ENCODE assay signal across 11 cellular contexts in genomic region chr1:225700164-225700740, GRCh38. TPM values are rescaled to one million over a fixed set of nuclear protein-coding genes. Genes with fewer than 3 reads are reported as not detected.
DNase-seq lines count a peak whose midpoint lies in the region; ATAC-seq, FAIRE-seq and TF ChIP-seq lines count a peak whose summit lies in the region.
"Had no signal": no experiment of that assay in that cellular context is flagged by ENCODE, and none has a peak within 500 bp of the region (broad histone marks: within the 10 kb centered on the region; RNA-seq: fewer than 3 reads in every experiment).

No MANE protein-coding gene starts in this region.

- no peaks in the 10 kb centered on the region for H3K79me2 ChIP-seq in keratinocyte (ENCODE audit: control insufficient read depth, insufficient read depth, low read length)

- peaks cover 0 to 31% of the 10 kb centered on the region in 2 donors for H3K4me1 ChIP-seq in ascending aorta
- H3K4me1 ChIP-seq in keratinocyte (ENCODE audit: control insufficient read depth, extremely low read depth, insufficient read depth, low read length): peaks cover 22% of the 10 kb centered on the region
- H3K4me1 ChIP-seq in tibial artery: peaks cover 0 to 55% (median 23%) of the 10 kb centered on the region in 4 donors

- H3K9ac ChIP-seq in keratinocyte (ENCODE audit: control insufficient read depth, extremely low read depth, insufficient read depth, low read length): peak overlapping the region; percentile 19

- no peak for ATAC-seq in HG02763 (IDR thresholded peaks at IDR 0.05; ENCODE audit: unreplicated experiment)
- no peak for ATAC-seq in HG03571 (IDR thresholded peaks at IDR 0.05; ENCODE audit: unreplicated experiment)

- TF ChIP-seq CTCF in ascending aorta (IDR thresholded peaks at IDR 0.05) (no peak), keratinocyte (optimal IDR thresholded peaks at IDR 0.05 in 1 of 3, IDR thresholded peaks at IDR 0.05 in 1 of 3, conservative IDR thresholded peaks at IDR 0.05 in 1 of 3; ENCODE audit: extremely low read depth in 1 of 3, insufficient read depth in 2 of 3, low read length in 3 of 3) (no peak), tibial artery (IDR thresholded peaks at IDR 0.05) (no peak)

- no peaks in the 10 kb centered on the region for H3K9me1 ChIP-seq in keratinocyte (ENCODE audit: control insufficient read depth, extremely low read depth, insufficient read depth, low read length)

- H3K36me3 ChIP-seq in ascending aorta (no peaks in the 10 kb centered on the region), keratinocyte (ENCODE audit: control insufficient read depth in 2 of 2, extremely low read depth in 1 of 2, insufficient read depth in 2 of 2, low read length in 2 of 2) (no peaks in the 10 kb centered on the region), tibial artery (no peaks in the 10 kb centered on the region)
- H3K36me3 ChIP-seq: lower lobe of right lung had no signal

- H3K27me3 ChIP-seq in ascending aorta (no peaks in the 10 kb centered on the region), keratinocyte (ENCODE audit: control insufficient read depth, extremely low read depth, insufficient read depth, low read length) (no peaks in the 10 kb centered on the region), tibial artery (no peaks in the 10 kb centered on the region)

- dilution Hi-C loops in keratinocyte (cut with MboI; ENCODE audit: extremely low pct_ligation_motif_present, low sequenced_read_pairs): no loop called here

- H3K4me3 ChIP-seq in ascending aorta (peak overlapping the region in 1 of 2 donors; percentile 19), keratinocyte (ENCODE audit: control insufficient read depth in 2 of 3, extremely low read depth in 1 of 3, insufficient read depth in 2 of 3, low read depth in 1 of 3, low read length in 3 of 3) (peak overlapping the region in 1 of 3 experiments; percentile 5), tibial artery (no peak overlapping the region)
- H3K4me3 ChIP-seq: lower lobe of right lung had no signal

- intact Hi-C loops in ascending aorta (cut with DNase I) (loop anchor here (1.0 to 2.0 kb wide), 3 partner anchors 35 to 67 kb away; partner anchors contain the start of gene ENAH), tibial artery (cut with DNase I; ENCODE audit: low total_unique reads) (no loop called here)

- peak overlapping the region; percentile 1 for H2AFZ ChIP-seq in keratinocyte (ENCODE audit: control insufficient read depth, low read length)

- H4K20me1 ChIP-seq in keratinocyte (ENCODE audit: control insufficient read depth, extremely low read depth, insufficient read depth, low read length): no peaks in the 10 kb centered on the region

- FAIRE-seq in keratinocyte (lab: Jason Lieb, UNC): peak; percentile 96

- H3K4me2 ChIP-seq in keratinocyte (ENCODE audit: control insufficient read depth, extremely low read depth, insufficient read depth, low read depth, low read length): peak overlapping the region; percentile 59

- H3K9me3 ChIP-seq in ascending aorta (no peaks in the 10 kb centered on the region), keratinocyte (ENCODE audit: control insufficient read depth, low read depth, low read length) (no peaks in the 10 kb centered on the region), tibial artery (no peaks in the 10 kb centered on the region)
- H3K9me3 ChIP-seq: lower lobe of right lung had no signal

- DNase-seq in DMS153 (lab: John Stamatoyannopoulos, UW) (peak; percentile 37), DMS153 treated with DMSO at 0.1 percent for 48 hours (lab: John Stamatoyannopoulos, UW; ENCODE audit: unreplicated experiment) (no peak), ascending aorta (ENCODE audit: low spot score in 2 of 2) (peak in 1 of 2 donors; percentile 90), keratinocyte (ENCODE audit: low read depth, low spot score) (peak; percentile 76), tibial artery (peak; percentile 26 to 66), NCI-H446 treated with DMSO at 0.1 percent for 48 hours (lab: John Stamatoyannopoulos, UW) (no peak)
- DNase-seq: lower lobe of right lung, RPMI8226 had no signal

- peak overlapping the region; percentile 71 to 79 for H3K27ac ChIP-seq in ascending aorta
- peak overlapping the region; percentile 46 for H3K27ac ChIP-seq in keratinocyte (ENCODE audit: control insufficient read depth, insufficient read depth, low read length)
- peak overlapping the region; percentile 27 to 31 for H3K27ac ChIP-seq in tibial artery
- H3K27ac ChIP-seq: 22Rv1, lower lobe of right lung had no signal

RNA-seq across cellular contexts. Expression of gene ENAH, which starts 47.3 kb away (rescaled TPM):
- 103 TPM for total RNA-seq in ascending aorta
- polyA plus RNA-seq in keratinocyte: 50.2 to 63.8 TPM (median 61.0 TPM) in 3 replicates
- polyA plus RNA-seq in keratinocyte (2011; ENCODE audit: low read depth): 65.7 TPM
- 69.5 and 113 TPM in 2 replicates for polyA plus RNA-seq in keratinocyte (2011; cell fraction: cytosol; rRNA removed)
- polyA plus RNA-seq in keratinocyte (2011; cell fraction: nucleus; rRNA removed): 63.6 and 76.8 TPM in 2 replicates
- 33.5 and 59.5 TPM in 2 replicates for polyA plus RNA-seq in keratinocyte (2012; ENCODE audit: low replicate concordance)
- polyA minus RNA-seq in keratinocyte: 25.2 to 127 TPM (median 102 TPM) in 3 replicates
- polyA minus RNA-seq in keratinocyte (2011; cell fraction: cytosol; rRNA and poly(A)+ RNA removed): 50.5 TPM
- polyA minus RNA-seq in keratinocyte (2011; cell fraction: nucleus; rRNA and poly(A)+ RNA removed): 26.5 and 63.1 TPM in 2 replicates

Comparison
In these comparisons a context has a peak if more than half of its experiments do, and no peak if none do; other contexts are left out.
1. DNase-seq: peak in DMS153 (single experiment), keratinocyte (single experiment) and tibial artery (2 of 2); none in DMS153 treated with DMSO at 0.1 percent for 48 hours (single experiment) and NCI-H446 treated with DMSO at 0.1 percent for 48 hours (single experiment).
2. Peak in every context shown above with its lines, with median percentiles within 50 percentile points of each other: H3K27ac ChIP-seq.